19 cellular contexts compared by ENCODE assay signal in the genomic region with DNA sequence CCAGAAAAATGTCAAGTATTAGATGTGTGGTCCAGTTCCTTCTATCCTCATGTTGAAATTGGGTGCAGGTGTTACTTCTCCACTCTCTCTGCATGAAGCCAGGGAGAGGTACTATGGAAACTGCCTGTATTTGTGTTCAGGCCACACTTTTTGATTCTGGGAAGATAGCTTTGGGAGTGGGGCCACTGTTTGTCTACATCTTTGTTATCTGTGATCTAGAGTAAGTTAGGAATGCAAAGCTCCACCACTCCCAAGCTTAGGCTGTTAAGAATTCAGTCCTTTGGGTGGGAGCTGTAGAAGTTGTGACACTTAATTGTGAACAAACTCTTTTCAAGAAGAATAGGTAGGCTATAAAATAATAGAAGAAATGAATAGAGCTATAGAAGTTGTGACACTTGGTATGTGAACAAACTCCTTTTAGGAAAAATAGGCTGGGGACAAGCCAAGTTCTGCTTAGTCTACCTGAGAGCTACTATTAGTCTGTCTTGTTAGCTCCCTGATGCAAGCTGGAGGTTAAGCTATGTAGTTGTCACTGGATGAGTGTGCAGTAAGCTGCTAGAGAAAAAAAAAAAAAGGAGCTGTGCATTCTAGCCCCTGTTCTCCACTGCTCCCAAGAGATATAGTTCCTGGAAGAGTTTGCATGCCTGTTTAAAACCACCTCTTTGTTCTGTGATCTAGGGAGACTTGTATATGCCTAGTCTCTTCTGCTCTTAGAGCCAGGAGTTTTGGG. TPM values are rescaled to one million over a fixed set of nuclear protein-coding genes. Genes with fewer than 3 reads are reported as not detected.
A peak's percentile ranks its signal among the peaks of the same experiment; 100 is the strongest.
DNase-seq lines count a peak whose midpoint lies in the region; ATAC-seq and TF ChIP-seq lines count a peak whose summit lies in the region.
"Had no signal": no experiment of that assay in that cellular context is flagged by ENCODE, and none has a peak within 500 bp of the region (broad histone marks: within the 10 kb centered on the region; RNA-seq: fewer than 3 reads in every experiment).

No MANE protein-coding gene starts in this region.

- H3K79me2 ChIP-seq in GM23338 (replicated peaks; ENCODE audit: insufficient read depth) (no peaks in the 10 kb centered on the region), mesendoderm (ENCODE audit: control insufficient read depth, insufficient read depth, low read length) (no peaks in the 10 kb centered on the region)

- no peak overlapping the region for H3K4ac ChIP-seq in mesendoderm (ENCODE audit: low read depth, low read length)

- no peaks in the 10 kb centered on the region for H3K9me3 ChIP-seq in endodermal cell (ENCODE audit: control insufficient read depth, low read length)
- H3K9me3 ChIP-seq in HAP-1, result no peaks in the 10 kb centered on the region
- H3K9me3 ChIP-seq: BLaER1 treated with 17β-estradiol and CSF1 and Interleukin-3, amounts not matched to agents 10 nM and 100 nM had no signal

- no peak overlapping the region for H3K27ac Mint-ChIP-seq in GM23338
- H3K27ac Mint-ChIP-seq in endodermal cell, result no peak overlapping the region
- H3K27ac Mint-ChIP-seq: CD4-positive, CD25-positive, alpha-beta regulatory T cell; IgD-negative memory B cell had no signal

- no peaks in the 10 kb centered on the region for H3K36me3 Mint-ChIP-seq in GM23338 (ENCODE audit: low read depth)
- H3K36me3 Mint-ChIP-seq in endodermal cell (ENCODE audit: low read depth), result no peaks in the 10 kb centered on the region
- H3K36me3 Mint-ChIP-seq: CD4-positive, CD25-positive, alpha-beta regulatory T cell; IgD-negative memory B cell had no signal

- H4K8ac ChIP-seq in mesendoderm (ENCODE audit: low read depth, low read length), result no peak overlapping the region

- H3K36me3 ChIP-seq in GM23338 (ENCODE audit: insufficient read depth) (no peaks in the 10 kb centered on the region), endodermal cell (ENCODE audit: control insufficient read depth, insufficient read depth, low read length) (no peaks in the 10 kb centered on the region), mesendoderm (ENCODE audit: control insufficient read depth, insufficient read depth, low read length) (no peaks in the 10 kb centered on the region), HAP-1 (replicated peaks) (no peaks in the 10 kb centered on the region)
- H3K36me3 ChIP-seq: BLaER1 treated with 17β-estradiol and CSF1 and Interleukin-3, amounts not matched to agents 10 nM and 100 nM had no signal

- H3K9ac ChIP-seq in endodermal cell (ENCODE audit: extremely low read depth, low read length, poor library complexity, severe bottlenecking), result peak overlapping the region; percentile 48
- no peak overlapping the region for H3K9ac ChIP-seq in mesendoderm (ENCODE audit: low read length)
- H3K9ac ChIP-seq: BLaER1 treated with 17β-estradiol and CSF1 and Interleukin-3, amounts not matched to agents 10 nM and 100 nM had no signal

- H2BK5ac ChIP-seq in mesendoderm (ENCODE audit: low read length), result no peak overlapping the region

- no peaks in the 10 kb centered on the region for H3K79me1 ChIP-seq in mesendoderm (ENCODE audit: low read length)

- in situ Hi-C loops in HAP-1 (cut with MboI; ENCODE audit: low sequenced_read_pairs), result no loop called here

- no peaks in the 10 kb centered on the region for H3K27me3 Mint-ChIP-seq in GM23338 (ENCODE audit: insufficient read depth, low read depth, poor library complexity)
- H3K27me3 Mint-ChIP-seq in endodermal cell (ENCODE audit: insufficient read depth), result no peaks in the 10 kb centered on the region
- H3K27me3 Mint-ChIP-seq: CD4-positive, CD25-positive, alpha-beta regulatory T cell; IgD-negative memory B cell had no signal

- no peak overlapping the region for H2BK15ac ChIP-seq in mesendoderm (replicated peaks; ENCODE audit: low read depth)

- DNase-seq in GM23338 (ENCODE audit: low spot score) (no peak), endodermal cell (peak; percentile 35), mesendoderm (peak; percentile 46), retinal pigment epithelial cell (ENCODE audit: low read depth) (peak; percentile 13), GF-D8 (lab: John Stamatoyannopoulos, UW) (no peak), HAP-1 (ENCODE audit: low spot score in 2 of 2) (no peak), ureter (ENCODE audit: low spot score) (no peak)
- DNase-seq: ACHN; Calu3; CD4-positive, CD25-positive, alpha-beta regulatory T cell; DMS 273 treated with DMSO at 0.1 percent for 48 hours; DMS79 had no signal

- ATAC-seq in GM23338, result no peak
- no peak for ATAC-seq in HG02798 (IDR thresholded peaks at IDR 0.05; ENCODE audit: poor library complexity, unreplicated experiment)
- ATAC-seq: HCT116 had no signal

- H3K4me3 ChIP-seq in GM23338 (no peak overlapping the region), endodermal cell (ENCODE audit: low read length) (peak overlapping the region; percentile 61), mesendoderm (ENCODE audit: low read length) (no peak overlapping the region), retinal pigment epithelial cell (ENCODE audit: low read length) (no peak overlapping the region), HAP-1 (no peak overlapping the region)
- H3K4me3 ChIP-seq: BLaER1 treated with 17β-estradiol and CSF1 and Interleukin-3, amounts not matched to agents 10 nM and 100 nM had no signal

- H4K5ac ChIP-seq in mesendoderm (ENCODE audit: low read length), result no peak overlapping the region

- H3K4me1 Mint-ChIP-seq in GM23338 (no peaks in the 10 kb centered on the region), endodermal cell (peaks cover 12% of the 10 kb centered on the region)
- H3K4me1 Mint-ChIP-seq: CD4-positive, CD25-positive, alpha-beta regulatory T cell; IgD-negative memory B cell had no signal

- TF ChIP-seq CTCF in GM23338 (conservative IDR thresholded peaks at IDR 0.05; ENCODE audit: low read depth in 2 of 2) (no peak), endodermal cell (conservative IDR thresholded peaks at IDR 0.05) (no peak), retinal pigment epithelial cell (conservative IDR thresholded peaks at IDR 0.05; ENCODE audit: low read depth, low read length) (no peak)

- no peak overlapping the region for H3K18ac ChIP-seq in mesendoderm (ENCODE audit: low read length)

- no peak overlapping the region for H3K23ac ChIP-seq in mesendoderm (ENCODE audit: low read length)

- no peaks in the 10 kb centered on the region for H3K9me2 ChIP-seq in GM23338 (ENCODE audit: insufficient read depth)

- peak overlapping the region; percentile 48; the same call in 1 of the 2 replicates for H2AFZ ChIP-seq in GM23338

- H2BK120ac ChIP-seq in mesendoderm (ENCODE audit: low read depth, low read length), result no peak overlapping the region

- no peaks in the 10 kb centered on the region for H3K4me1 ChIP-seq in GM23338 (ENCODE audit: insufficient read depth)
- H3K4me1 ChIP-seq in endodermal cell (ENCODE audit: control insufficient read depth, insufficient read depth, low read length), result peaks cover 4% of the 10 kb centered on the region
- H3K4me1 ChIP-seq in mesendoderm (ENCODE audit: control insufficient read depth, low read depth, low read length), result no peaks in the 10 kb centered on the region
- no peaks in the 10 kb centered on the region for H3K4me1 ChIP-seq in HAP-1
- H3K4me1 ChIP-seq: BLaER1 treated with 17β-estradiol and CSF1 and Interleukin-3, amounts not matched to agents 10 nM and 100 nM had no signal

- H4K20me1 ChIP-seq in GM23338 (replicated peaks; ENCODE audit: insufficient read depth), result no peaks in the 10 kb centered on the region
- H4K20me1 ChIP-seq: BLaER1 treated with 17β-estradiol and CSF1 and Interleukin-3, amounts not matched to agents 10 nM and 100 nM had no signal

- H3K9me3 Mint-ChIP-seq in GM23338, result no peaks in the 10 kb centered on the region
- no peaks in the 10 kb centered on the region for H3K9me3 Mint-ChIP-seq in endodermal cell

- no peak overlapping the region for H2AK5ac ChIP-seq in mesendoderm (ENCODE audit: low read length)

- H3K27me3 ChIP-seq in GM23338 (ENCODE audit: insufficient read depth) (no peaks in the 10 kb centered on the region), endodermal cell (ENCODE audit: control insufficient read depth, insufficient read depth, low read length, poor library complexity, severe bottlenecking) (no peaks in the 10 kb centered on the region), mesendoderm (ENCODE audit: insufficient read depth, low read length, poor library complexity) (no peaks in the 10 kb centered on the region), HAP-1 (ENCODE audit: low read depth) (no peaks in the 10 kb centered on the region; the same call in none of the 2 replicates)
- H3K27me3 ChIP-seq: BLaER1 treated with 17β-estradiol and CSF1 and Interleukin-3, amounts not matched to agents 10 nM and 100 nM had no signal

- no peaks in the 10 kb centered on the region for H3F3A ChIP-seq in GM23338 (replicated peaks; ENCODE audit: low read depth)

- no peak overlapping the region for H3K27ac ChIP-seq in GM23338 (ENCODE audit: low read depth)
- peak overlapping the region; percentile 2 for H3K27ac ChIP-seq in endodermal cell (ENCODE audit: low read depth, low read length)
- H3K27ac ChIP-seq in mesendoderm (ENCODE audit: low read depth, low read length), result no peak overlapping the region
- H3K27ac ChIP-seq: BLaER1 treated with 17β-estradiol and CSF1 and Interleukin-3, amounts not matched to agents 10 nM and 100 nM had no signal

- H3K56ac ChIP-seq in mesendoderm (ENCODE audit: low read length), result no peak overlapping the region

- no peak overlapping the region for H3K4me2 ChIP-seq in GM23338
- no peak overlapping the region for H3K4me2 ChIP-seq in mesendoderm (ENCODE audit: low read length)
- H3K4me2 ChIP-seq: BLaER1 treated with 17β-estradiol and CSF1 and Interleukin-3, amounts not matched to agents 10 nM and 100 nM had no signal

- no peak overlapping the region for H3K4me3 Mint-ChIP-seq in GM23338
- no peak overlapping the region for H3K4me3 Mint-ChIP-seq in endodermal cell
- H3K4me3 Mint-ChIP-seq: CD4-positive, CD25-positive, alpha-beta regulatory T cell; IgD-negative memory B cell had no signal

TF ChIP-seq in GM23338, 12 proteins besides CTCF, POLR2A, EP300 and RAD21 (continues in another document):
- TF ChIP-seq JUNB (IDR thresholded peaks at IDR 0.05; ENCODE audit: unreplicated experiment) (no peak), POLR2AphosphoS5 (IDR thresholded peaks at IDR 0.05; ENCODE audit: low read depth) (no peak)

RNA-seq across cellular contexts. Expression of a gene that starts 7.1 kb away (rescaled TPM):
- total RNA-seq in GM23338 (2014; rRNA removed; shearing (Covaris generic)), result not detected in 2 replicates
- polyA plus RNA-seq in GM23338 (2016; fragmentation: Nextera tagmentation; extraction: Ambion mirVana), result not detected in 2 replicates
- total RNA-seq in endodermal cell (not detected), ureter (not detected)
- polyA plus RNA-seq in endodermal cell (2013, experiment 1 of 2), result not detected
- not detected for polyA plus RNA-seq in endodermal cell (2013, experiment 2 of 2)
- polyA plus RNA-seq in mesendoderm (2013, experiment 1 of 2), result not detected
- not detected for polyA plus RNA-seq in mesendoderm (2013, experiment 2 of 2)
- total RNA-seq: A172; Calu3; CD4-positive, CD25-positive, alpha-beta regulatory T cell; H4; HT1080 had no signal
- polyA plus RNA-seq: CD4-positive, CD25-positive, alpha-beta regulatory T cell; IgD-negative memory B cell had no signal

Comparison
In these comparisons a context has a peak if more than half of its experiments do, and no peak if none do; other contexts are left out.
1. DNase-seq: peak in endodermal cell (single experiment), mesendoderm (single experiment) and retinal pigment epithelial cell (single experiment); none in GM23338 (single experiment), GF-D8 (single experiment), HAP-1 (0 of 2) and ureter (single experiment).